1 cellular context compared by ENCODE assay signal in the genomic region with DNA sequence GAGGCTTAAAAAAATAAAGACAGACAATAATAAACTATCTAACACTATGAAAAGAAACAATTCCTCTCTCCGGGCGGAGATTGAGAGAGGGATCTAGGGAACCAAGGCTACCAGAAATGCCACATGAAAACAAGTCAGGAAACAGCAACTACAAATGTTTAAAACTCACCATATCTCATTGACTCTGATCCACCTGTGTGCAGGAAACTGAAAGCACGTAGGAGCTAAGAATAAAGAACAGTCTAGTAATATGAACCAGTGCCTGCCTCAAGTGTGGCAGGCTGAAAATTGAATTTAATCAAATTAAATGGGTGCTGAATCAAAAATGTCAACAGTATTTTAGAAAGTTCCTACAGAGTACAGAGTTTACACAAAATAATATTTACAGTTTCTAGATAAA.
TF ChIP-seq lines count a peak whose summit lies in the region.

No MANE protein-coding gene starts in this region.

TF ChIP-seq in SK-N-SH, 30 proteins besides CTCF, POLR2A, EP300 and RAD21 (continued from another document):
- TF ChIP-seq POLR2AphosphoS5 (IDR thresholded peaks at IDR 0.05; ENCODE audit: low read depth, low read length) (no peak), JUND (IDR thresholded peaks at IDR 0.05) (no peak), MEF2A (IDR thresholded peaks at IDR 0.05; ENCODE audit: borderline replicate concordance, low read depth) (no peak), RFX5 (IDR thresholded peaks at IDR 0.05; ENCODE audit: low read length) (no peak), TAF1 (IDR thresholded peaks at IDR 0.05; ENCODE audit: borderline replicate concordance, low read depth, low read length) (no peak)
- TF ChIP-seq, protein P1, sequence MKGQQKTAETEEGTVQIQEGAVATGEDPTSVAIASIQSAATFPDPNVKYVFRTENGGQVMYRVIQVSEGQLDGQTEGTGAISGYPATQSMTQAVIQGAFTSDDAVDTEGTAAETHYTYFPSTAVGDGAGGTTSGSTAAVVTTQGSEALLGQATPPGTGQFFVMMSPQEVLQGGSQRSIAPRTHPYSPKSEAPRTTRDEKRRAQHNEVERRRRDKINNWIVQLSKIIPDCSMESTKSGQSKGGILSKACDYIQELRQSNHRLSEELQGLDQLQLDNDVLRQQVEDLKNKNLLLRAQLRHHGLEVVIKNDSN (IDR thresholded peaks at IDR 0.05; ENCODE audit: borderline replicate concordance, low read depth), result no peak
- TF ChIP-seq, protein P2, sequence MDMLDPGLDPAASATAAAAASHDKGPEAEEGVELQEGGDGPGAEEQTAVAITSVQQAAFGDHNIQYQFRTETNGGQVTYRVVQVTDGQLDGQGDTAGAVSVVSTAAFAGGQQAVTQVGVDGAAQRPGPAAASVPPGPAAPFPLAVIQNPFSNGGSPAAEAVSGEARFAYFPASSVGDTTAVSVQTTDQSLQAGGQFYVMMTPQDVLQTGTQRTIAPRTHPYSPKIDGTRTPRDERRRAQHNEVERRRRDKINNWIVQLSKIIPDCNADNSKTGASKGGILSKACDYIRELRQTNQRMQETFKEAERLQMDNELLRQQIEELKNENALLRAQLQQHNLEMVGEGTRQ (IDR thresholded peaks at IDR 0.05; ENCODE audit: borderline replicate concordance, low read depth, low read length), result no peak
